ENCODE assay signal across 9 cellular contexts in genomic region chr17:70552230-70552981, GRCh38.
A peak's percentile ranks its signal among the peaks of the same experiment; 100 is the strongest.
DNase-seq lines count a peak whose midpoint lies in the region; ATAC-seq, FAIRE-seq and TF ChIP-seq lines count a peak whose summit lies in the region.
"Had no signal": no experiment of that assay in that cellular context is flagged by ENCODE, and none has a peak within 500 bp of the region (broad histone marks: within the 10 kb centered on the region; RNA-seq: fewer than 3 reads in every experiment).

No MANE protein-coding gene starts in this region.

- CTCF ChIA-PET in H1 (lab: Charles Lee; ENCODE audit: partially characterized antibody): interaction anchor here (0.5 to 2.1 kb wide), 9 partner anchors 9 to 1026 kb away, joined by 3 to 6 read pairs (median 3); no protein-coding TSS in a partner anchor
- CTCF ChIA-PET in activated CD8-positive, alpha-beta memory T cell treated with anti-CD3 and anti-CD28 coated beads, Interleukin-2, amount 10 ng/mL, durations not matched to agents 7 days and 5 days (lab: Charles Lee): interaction anchor here (0.7 to 1.4 kb wide), 5 partner anchors 9 to 984 kb away, joined by 3 to 8 read pairs (median 3); no protein-coding TSS in a partner anchor

- H3K4me3 Mint-ChIP-seq in activated CD8-positive, alpha-beta memory T cell treated with anti-CD3 and anti-CD28 coated beads, Interleukin-2, amount 10 ng/mL, durations not matched to agents 7 days and 5 days: no peak overlapping the region

- no peak for ATAC-seq in HG03045 (IDR thresholded peaks at IDR 0.05; ENCODE audit: unreplicated experiment)
- ATAC-seq in activated naive CD4-positive, alpha-beta T cell treated with anti-CD3 and anti-CD28 coated beads, Interleukin-2, amount 50 U/mL, for 72 hours: no peak
- no peak for ATAC-seq in activated CD8-positive, alpha-beta memory T cell treated with anti-CD3 and anti-CD28 coated beads, Interleukin-2, amount 10 ng/mL, durations not matched to agents 7 days and 5 days

- H3K4me3 ChIP-seq in H1 (ENCODE audit: extremely low read depth in 1 of 4, insufficient read depth in 2 of 4, low read depth in 3 of 4, low read length in 4 of 4) (no peak overlapping the region), mesendoderm (ENCODE audit: low read length) (no peak overlapping the region)
- H3K4me3 ChIP-seq: SJSA1 had no signal

- H3K56ac ChIP-seq in H1 (replicated peaks; ENCODE audit: insufficient read length, low read depth, low read length) (no peak overlapping the region), mesendoderm (ENCODE audit: low read length) (no peak overlapping the region)

- 66% methylated on average over 8 of the region's 8 CpGs; no CpG with 5 or more reads in 1 of the 2 experiments for whole genome bisulfite sequencing in H1 (ENCODE audit: extremely low coverage in 1 of 2, insufficient coverage in 1 of 2, insufficient read length in 1 of 2, insufficient replicate concordance in 2 of 2, low coverage in 1 of 2, low lambda C conversion rate in 2 of 2, missing lambda C conversion rate in 1 of 2), 2 experiments
- WGBS in mesendoderm (ENCODE audit: extremely low coverage, insufficient coverage, low lambda C conversion rate): no CpG with 5 or more reads among the region's 8 CpGs

- TF ChIP-seq POLR2A in H1 (IDR thresholded peaks at IDR 0.05; ENCODE audit: control extremely low read depth in 1 of 2, low read depth in 2 of 2, low read length in 2 of 2): no peak

- H3K9ac ChIP-seq in H1 (replicated peaks in 1 of 4; ENCODE audit: extremely low read depth in 1 of 4, low read depth in 3 of 4, low read length in 3 of 4): no peak overlapping the region
- no peak overlapping the region for H3K9ac ChIP-seq in mesendoderm (ENCODE audit: low read length)

- no peak overlapping the region for H3K14ac ChIP-seq in H1 (ENCODE audit: insufficient read length)

- H2BK5ac ChIP-seq in H1 (ENCODE audit: low read depth, low read length): no peak overlapping the region
- H2BK5ac ChIP-seq in mesendoderm (ENCODE audit: low read length): no peak overlapping the region

- FAIRE-seq in H1 (lab: Jason Lieb, UNC): peak; percentile 36

- H3K27me3 Mint-ChIP-seq in activated CD8-positive, alpha-beta memory T cell treated with anti-CD3 and anti-CD28 coated beads, Interleukin-2, amount 10 ng/mL, durations not matched to agents 7 days and 5 days: no peaks in the 10 kb centered on the region

- H4K5ac ChIP-seq in H1 (ENCODE audit: insufficient read length, low read depth, low read length): no peak overlapping the region
- no peak overlapping the region for H4K5ac ChIP-seq in mesendoderm (ENCODE audit: low read length)

- H3K27me3 ChIP-seq in H1 (replicated peaks in 1 of 4; ENCODE audit: control insufficient read depth in 3 of 4, extremely low read depth in 1 of 4, insufficient read depth in 3 of 4, low read length in 3 of 4) (no peaks in the 10 kb centered on the region), mesendoderm (ENCODE audit: insufficient read depth, low read length, poor library complexity) (no peaks in the 10 kb centered on the region)
- H3K27me3 ChIP-seq: SJSA1 had no signal

- peak; percentile 70 for TF ChIP-seq RAD21 in Ishikawa (IDR thresholded peaks at IDR 0.05; ENCODE audit: low read depth)
- TF ChIP-seq RAD21 in H1 (IDR thresholded peaks at IDR 0.05 in 1 of 2, conservative IDR thresholded peaks at IDR 0.05 in 1 of 2; ENCODE audit: low read depth in 2 of 2, low read length in 2 of 2): peak; percentile 52 to 54

- H4K20me1 ChIP-seq in H1 (replicated peaks in 1 of 2; ENCODE audit: control insufficient read depth in 1 of 2, insufficient read depth in 2 of 2, low read length in 2 of 2): no peaks in the 10 kb centered on the region

- H2BK120ac ChIP-seq in H1 (replicated peaks; ENCODE audit: low read depth, low read length) (no peak overlapping the region), mesendoderm (ENCODE audit: low read depth, low read length) (no peak overlapping the region)

- no peak overlapping the region for H4K91ac ChIP-seq in H1 (replicated peaks; ENCODE audit: insufficient read length, low read length)

- no peak overlapping the region for H3K4me2 ChIP-seq in H1 (ENCODE audit: insufficient read depth in 1 of 2, low read depth in 2 of 2, low read length in 2 of 2)
- no peak overlapping the region for H3K4me2 ChIP-seq in mesendoderm (ENCODE audit: low read length)

- TF ChIP-seq EP300 in Ishikawa (IDR thresholded peaks at IDR 0.05; ENCODE audit: borderline replicate concordance) (no peak), H1 (IDR thresholded peaks at IDR 0.05; ENCODE audit: borderline replicate concordance in 1 of 2, low read depth in 2 of 2, low read length in 2 of 2) (no peak)

- TF ChIP-seq CTCF in H1 (IDR thresholded peaks at IDR 0.05; ENCODE audit: control extremely low read depth in 1 of 3, insufficient read depth in 1 of 3, low read depth in 1 of 3, low read length in 3 of 3): peak in 2 of 3 experiments; percentile 6 to 25; a peak in 2 of 4 replicates

- H3K79me2 ChIP-seq in H1 (ENCODE audit: control insufficient read depth in 1 of 2, insufficient read depth in 2 of 2, low read length in 2 of 2): no peaks in the 10 kb centered on the region
- H3K79me2 ChIP-seq in mesendoderm (ENCODE audit: control insufficient read depth, insufficient read depth, low read length): no peaks in the 10 kb centered on the region

- H3K4ac ChIP-seq in H1 (replicated peaks; ENCODE audit: insufficient read length, low read depth, low read length): no peak overlapping the region
- no peak overlapping the region for H3K4ac ChIP-seq in mesendoderm (ENCODE audit: low read depth, low read length)

- H2AK5ac ChIP-seq in H1 (ENCODE audit: low read depth, low read length) (no peak overlapping the region), mesendoderm (ENCODE audit: low read length) (no peak overlapping the region)

- H3K4me1 Mint-ChIP-seq in activated CD8-positive, alpha-beta memory T cell treated with anti-CD3 and anti-CD28 coated beads, Interleukin-2, amount 10 ng/mL, durations not matched to agents 7 days and 5 days: no peaks in the 10 kb centered on the region

- H3K4me1 ChIP-seq in H1 (replicated peaks in 1 of 4; ENCODE audit: control insufficient read depth in 3 of 4, insufficient read depth in 4 of 4, low read length in 3 of 4) (no peaks in the 10 kb centered on the region), mesendoderm (ENCODE audit: control insufficient read depth, low read depth, low read length) (no peaks in the 10 kb centered on the region)
- H3K4me1 ChIP-seq: SJSA1 had no signal

- no peak overlapping the region for H2BK15ac ChIP-seq in H1 (ENCODE audit: low read length)
- no peak overlapping the region for H2BK15ac ChIP-seq in mesendoderm (replicated peaks; ENCODE audit: low read depth)

- no peak overlapping the region for H3K27ac ChIP-seq in H1 (ENCODE audit: low read depth, low read length)
- no peak overlapping the region for H3K27ac ChIP-seq in mesendoderm (ENCODE audit: low read depth, low read length)
- H3K27ac ChIP-seq: SJSA1 had no signal

- H2BK20ac ChIP-seq in H1 (ENCODE audit: low read length): no peak overlapping the region

- H3K23ac ChIP-seq in H1 (ENCODE audit: insufficient read length) (no peak overlapping the region), mesendoderm (ENCODE audit: low read length) (no peak overlapping the region)

- H4K8ac ChIP-seq in H1 (ENCODE audit: extremely low read depth, insufficient read depth, low read length): no peak overlapping the region
- H4K8ac ChIP-seq in mesendoderm (ENCODE audit: low read depth, low read length): no peak overlapping the region

- peaks cover 1% of the 10 kb centered on the region; the same call in 1 of the 2 replicates for H3K23me2 ChIP-seq in H1 (ENCODE audit: low read depth, low read length)

- POLR2A ChIA-PET in H1 (lab: Charles Lee; ENCODE audit: partially characterized antibody): no interaction called here

- peaks cover 3 to 4% of the 10 kb centered on the region in 2 experiments; a peak in 1 of 4 replicates for H3K9me3 ChIP-seq in H1 (ENCODE audit: insufficient read depth in 2 of 2, low read depth in 1 of 2, low read length in 1 of 2)
- H3K9me3 ChIP-seq: SJSA1 had no signal

- DNase-seq in DMS153 (lab: John Stamatoyannopoulos, UW): peak; percentile 36
- DNase-seq in OCI-M1 (lab: John Stamatoyannopoulos, UW): peak; percentile 69
- no peak for DNase-seq in H1 (ENCODE audit: low read depth in 1 of 2, low spot score in 2 of 2)
- peak; percentile 38 for DNase-seq in mesendoderm
- DNase-seq in activated naive CD4-positive, alpha-beta T cell treated with anti-CD3 and anti-CD28 coated beads, Interleukin-2, amount 50 U/mL, for 72 hours (ENCODE audit: low spot score in 2 of 2): no peak
- no peak for DNase-seq in activated CD8-positive, alpha-beta memory T cell treated with anti-CD3 and anti-CD28 coated beads, Interleukin-2, amount 10 ng/mL, durations not matched to agents 7 days and 5 days

- no peaks in the 10 kb centered on the region for H3K36me3 Mint-ChIP-seq in activated naive CD4-positive, alpha-beta T cell treated with anti-CD3 and anti-CD28 coated beads, Interleukin-2, amount 50 U/mL, for 72 hours
- no peaks in the 10 kb centered on the region for H3K36me3 Mint-ChIP-seq in activated CD8-positive, alpha-beta memory T cell treated with anti-CD3 and anti-CD28 coated beads, Interleukin-2, amount 10 ng/mL, durations not matched to agents 7 days and 5 days

- H3K36me3 ChIP-seq in H1 (ENCODE audit: control insufficient read depth in 2 of 4, insufficient read depth in 4 of 4, low read length in 3 of 4) (no peaks in the 10 kb centered on the region), mesendoderm (ENCODE audit: control insufficient read depth, insufficient read depth, low read length) (no peaks in the 10 kb centered on the region)
- H3K36me3 ChIP-seq: SJSA1 had no signal

- H3K79me1 ChIP-seq in H1 (ENCODE audit: low read depth, low read length): no peaks in the 10 kb centered on the region
- H3K79me1 ChIP-seq in mesendoderm (ENCODE audit: low read length): no peaks in the 10 kb centered on the region

- no peak overlapping the region for H3K18ac ChIP-seq in H1 (ENCODE audit: extremely low read depth, low read length)
- no peak overlapping the region for H3K18ac ChIP-seq in mesendoderm (ENCODE audit: low read length)

- H2AFZ ChIP-seq in H1 (ENCODE audit: low read length): no peak overlapping the region

- H3K9me3 Mint-ChIP-seq in activated naive CD4-positive, alpha-beta T cell treated with anti-CD3 and anti-CD28 coated beads, Interleukin-2, amount 50 U/mL, for 72 hours: peaks cover 0 to 3% of the 10 kb centered on the region in 2 donors
- peaks cover 2% of the 10 kb centered on the region for H3K9me3 Mint-ChIP-seq in activated CD8-positive, alpha-beta memory T cell treated with anti-CD3 and anti-CD28 coated beads, Interleukin-2, amount 10 ng/mL, durations not matched to agents 7 days and 5 days (ENCODE audit: low read depth)

- no peak overlapping the region for H3K27ac Mint-ChIP-seq in activated naive CD4-positive, alpha-beta T cell treated with anti-CD3 and anti-CD28 coated beads, Interleukin-2, amount 50 U/mL, for 72 hours
- no peak overlapping the region for H3K27ac Mint-ChIP-seq in activated CD8-positive, alpha-beta memory T cell treated with anti-CD3 and anti-CD28 coated beads, Interleukin-2, amount 10 ng/mL, durations not matched to agents 7 days and 5 days

- H2BK12ac ChIP-seq in H1 (ENCODE audit: low read depth, low read length): no peak overlapping the region

TF ChIP-seq in Ishikawa, 13 proteins besides CTCF, POLR2A, EP300 and RAD21:
- TF ChIP-seq NFIC (IDR thresholded peaks at IDR 0.05) (no peak), TAF1 (IDR thresholded peaks at IDR 0.05; ENCODE audit: low read depth) (no peak)

TF ChIP-seq in H1, 55 proteins besides CTCF, POLR2A, EP300 and RAD21 (continues in another document):
- TF ChIP-seq ASH2L (IDR thresholded peaks at IDR 0.05; ENCODE audit: low read length): no peak

Comparison
In these comparisons a context has a peak if more than half of its experiments do, and no peak if none do; other contexts are left out.
1. DNase-seq: peak in DMS153 (single experiment), OCI-M1 (single experiment) and mesendoderm (single experiment); none in H1 (0 of 2), activated naive CD4-positive, alpha-beta T cell treated with anti-CD3 and anti-CD28 coated beads, Interleukin-2, amount 50 U/mL, for 72 hours (0 of 2) and activated CD8-positive, alpha-beta memory T cell treated with anti-CD3 and anti-CD28 coated beads, Interleukin-2, amount 10 ng/mL, durations not matched to agents 7 days and 5 days (single experiment).